ENCODE assay signal across 22 cellular contexts in genomic region chr21:45415943-45416611, GRCh38. TPM values are rescaled to one million over a fixed set of nuclear protein-coding genes. Genes with fewer than 3 reads are reported as not detected.
DNase-seq lines count a peak whose midpoint lies in the region; ATAC-seq, FAIRE-seq and TF ChIP-seq lines count a peak whose summit lies in the region.
"Had no signal": no experiment of that assay in that cellular context is flagged by ENCODE, and none has a peak within 500 bp of the region (broad histone marks: within the 10 kb centered on the region; RNA-seq: fewer than 3 reads in every experiment).

No MANE protein-coding gene starts in this region.

- H2AK5ac ChIP-seq in neuronal stem cell (ENCODE audit: low read depth, low read length): peak overlapping the region; percentile 79

- no peak overlapping the region for H2BK120ac ChIP-seq in neuronal stem cell (ENCODE audit: low read depth, low read length)

- TF ChIP-seq EP300 in HepG2 (IDR thresholded peaks at IDR 0.05; ENCODE audit: low read depth in 2 of 2, low read length in 2 of 2) (no peak), HepG2 (CRISPR knock-in tag; IDR thresholded peaks at IDR 0.05; ENCODE audit: borderline replicate concordance) (no peak)

- CTCF ChIA-PET in HepG2 (lab: Yijun Ruan, JAX; ENCODE audit: low intra/inter-chr PET ratio, low total read pairs): no interaction called here

- H2BK15ac ChIP-seq in neuronal stem cell (ENCODE audit: low read length): peak overlapping the region; percentile 23

- H3K27me3 ChIP-seq in right lobe of liver (no peaks in the 10 kb centered on the region), HepG2 (ENCODE audit: control insufficient read depth in 1 of 2, insufficient read depth in 2 of 2, low read length in 2 of 2) (no peaks in the 10 kb centered on the region), neuronal stem cell (ENCODE audit: control insufficient read depth in 3 of 3, insufficient read depth in 3 of 3, low read depth in 1 of 3, low read length in 3 of 3) (peaks cover 0 to 54% (median 0%) of the 10 kb centered on the region in 3 experiments)
- H3K27me3 ChIP-seq: breast epithelium, Peyer's patch, transverse colon had no signal

- no peak for FAIRE-seq in HepG2 (lab: Jason Lieb, UNC)
- FAIRE-seq: endometrium had no signal

- no peak overlapping the region for H3K23ac ChIP-seq in neuronal stem cell (ENCODE audit: low read depth, low read length, poor library complexity)

- TF ChIP-seq CTCF in right lobe of liver (IDR thresholded peaks at IDR 0.05) (no peak), HepG2 (CRISPR knock-in tag; IDR thresholded peaks at IDR 0.05) (no peak)

- DNase-seq in right lobe of liver: peak in 2 of 3 donors; percentile 17 to 31
- DNase-seq in HepG2 (ENCODE audit: low spot score): no peak
- DNase-seq in left ventricle myocardium superior: peak; percentile 26
- DNase-seq in neuronal stem cell (ENCODE audit: low spot score): no peak
- no peak for DNase-seq in ecto neural progenitor cell (ENCODE audit: low spot score)
- DNase-seq in NCI-H2029 treated with DMSO at 0.1 percent for 48 hours (lab: John Stamatoyannopoulos, UW): no peak
- DNase-seq: 8988T; activated naive CD4-positive, alpha-beta T cell; activated T-cell treated with anti-CD3 and anti-CD28 coated beads, Interleukin-2, amount 50 U/mL, for 1 hour; CD4-positive, CD25-positive, alpha-beta regulatory T cell; cortex of kidney; GM23248; KG1; naive thymus-derived CD4-positive, alpha-beta T cell; NCI-H2171; NCI-H524; Peyer's patch; transverse colon had no signal

- H3K9me3 ChIP-seq in right lobe of liver (no peaks in the 10 kb centered on the region), HepG2 (ENCODE audit: low read length) (no peaks in the 10 kb centered on the region), neuronal stem cell (replicated peaks in 1 of 2; ENCODE audit: control insufficient read depth in 2 of 2, insufficient read depth in 1 of 2, low read depth in 1 of 2, low read length in 2 of 2) (peaks cover 0 to 2% of the 10 kb centered on the region in 2 donors)
- H3K9me3 ChIP-seq: breast epithelium, Peyer's patch, transverse colon had no signal

- H4K91ac ChIP-seq in neuronal stem cell (ENCODE audit: low read depth, low read length, poor library complexity): no peak overlapping the region

- H3K9ac ChIP-seq in HepG2 (ENCODE audit: insufficient read depth, low read depth, low read length) (no peak overlapping the region), neuronal stem cell (ENCODE audit: low read depth, low read length, poor library complexity) (no peak overlapping the region)
- H3K9ac ChIP-seq: GM23248 had no signal

- H3K14ac ChIP-seq in neuronal stem cell (ENCODE audit: low read length): peak overlapping the region; percentile 56

- no peak overlapping the region for H3K4me2 ChIP-seq in HepG2 (ENCODE audit: low read depth, low read length)
- H3K4me2 ChIP-seq in neuronal stem cell (ENCODE audit: insufficient read depth, low read length, poor library complexity, severe bottlenecking): no peak overlapping the region

- peaks cover 0 to 3% (median 1%) of the 10 kb centered on the region in 4 donors for H3K4me1 ChIP-seq in right lobe of liver
- H3K4me1 ChIP-seq in HepG2 (ENCODE audit: insufficient read depth, low read length): peaks cover 59% of the 10 kb centered on the region
- peaks cover 18 to 28% of the 10 kb centered on the region in 2 donors for H3K4me1 ChIP-seq in neuronal stem cell (ENCODE audit: control insufficient read depth in 2 of 2, insufficient read depth in 1 of 2, low read depth in 1 of 2, low read length in 2 of 2)

- peaks cover 95% of the 10 kb centered on the region for H3K79me2 ChIP-seq in HepG2 (ENCODE audit: insufficient read depth, low read length)

- in situ Hi-C loops in HepG2 (cut with HindIII; ENCODE audit: extremely low pct_ligation_motif_present, low pct_unique_long_range_greater_than_20kb): no loop called here

- BruUV-seq in HepG2 (replicated peaks; lab: Mats Ljungman, UMichigan): no TSS peak

- H3K18ac ChIP-seq in neuronal stem cell (ENCODE audit: low read length): peak overlapping the region; percentile 38

- no peak for ATAC-seq in right lobe of liver
- ATAC-seq in HepG2: no peak
- ATAC-seq in left ventricle myocardium superior: no peak
- no peak for ATAC-seq in GM19023 (IDR thresholded peaks at IDR 0.05; ENCODE audit: unreplicated experiment)
- no peak for ATAC-seq in HG03521 (IDR thresholded peaks at IDR 0.05; ENCODE audit: unreplicated experiment)
- ATAC-seq: naive thymus-derived CD4-positive, alpha-beta T cell had no signal

- no peak overlapping the region for H4K8ac ChIP-seq in neuronal stem cell (ENCODE audit: low read depth, low read length)

- intact Hi-C loops in right lobe of liver (cut with DNase I): no loop called here
- intact Hi-C loops in HepG2 (cut with micrococcal nuclease; ENCODE audit: unreplicated experiment): no loop called here
- intact Hi-C loops in left ventricle myocardium superior (cut with micrococcal nuclease): no loop called here

- POLR2A ChIA-PET in HepG2 (lab: Yijun Ruan, JAX): interaction anchor here (1.4 kb wide), 1 partner anchor 12 kb away, joined by 3 read pairs; no protein-coding TSS in a partner anchor

- no peak for TF ChIP-seq RAD21 in HepG2 (CRISPR knock-in tag; IDR thresholded peaks at IDR 0.05)

- H3K79me1 ChIP-seq in neuronal stem cell (ENCODE audit: low read depth, low read length): peaks cover 24% of the 10 kb centered on the region

- H2AFZ ChIP-seq in HepG2 (ENCODE audit: low read length) (no peak overlapping the region), neuronal stem cell (ENCODE audit: low read length) (no peak overlapping the region)
- H2AFZ ChIP-seq: GM23248 had no signal

- no peak overlapping the region for H3K4ac ChIP-seq in neuronal stem cell (ENCODE audit: low read length)

- peaks cover 51% of the 10 kb centered on the region; the same call in 1 of the 2 replicates for H4K20me1 ChIP-seq in HepG2 (ENCODE audit: insufficient read depth, low read length)

- H3K36me3 ChIP-seq in right lobe of liver (no peaks in the 10 kb centered on the region), HepG2 (replicated peaks in 1 of 2; ENCODE audit: control insufficient read depth in 1 of 2, insufficient read depth in 2 of 2, low read length in 2 of 2) (peaks cover 1 to 13% of the 10 kb centered on the region in 2 experiments; a peak in 4 of 5 replicates), neuronal stem cell (replicated peaks in 1 of 2; ENCODE audit: control insufficient read depth in 2 of 2, insufficient read depth in 2 of 2, low read length in 2 of 2) (peaks cover 0 to 2% of the 10 kb centered on the region in 2 donors)
- H3K36me3 ChIP-seq: breast epithelium, Peyer's patch, transverse colon had no signal

- H2BK5ac ChIP-seq in neuronal stem cell (ENCODE audit: low read length): peak overlapping the region; percentile 60

- H3K27ac ChIP-seq in right lobe of liver: no peak overlapping the region
- no peak overlapping the region for H3K27ac ChIP-seq in HepG2 (ENCODE audit: extremely low read length, insufficient read depth, low read length)
- H3K27ac ChIP-seq in neuronal stem cell (replicated peaks; ENCODE audit: low read length): no peak overlapping the region
- H3K27ac ChIP-seq: breast epithelium, GM23248, Peyer's patch, transverse colon had no signal

- H2BK12ac ChIP-seq in neuronal stem cell (ENCODE audit: low read length): no peak overlapping the region

- WGBS in right lobe of liver (ENCODE audit: insufficient coverage, low coverage, low lambda C conversion rate, missing lambda C conversion rate): 79% methylated on average over 6 of the region's 25 CpGs
- 93% methylated on average over 10 of the region's 25 CpGs for WGBS in HepG2 (ENCODE audit: low lambda C conversion rate)
- no CpG with 5 or more reads among the region's 25 CpGs for WGBS in neuronal stem cell (ENCODE audit: extremely low coverage in 2 of 2, insufficient read length in 2 of 2, insufficient replicate concordance in 1 of 2), 2 donors

- H3K4me3 ChIP-seq in right lobe of liver (no peak overlapping the region), HepG2 (replicated peaks in 1 of 3; ENCODE audit: insufficient read depth in 1 of 3, low read depth in 2 of 3, low read length in 3 of 3) (no peak overlapping the region), neuronal stem cell (ENCODE audit: low read length in 2 of 2) (no peak overlapping the region)
- H3K4me3 ChIP-seq: breast epithelium, GM23248, Peyer's patch, transverse colon had no signal

- TF ChIP-seq POLR2A in right lobe of liver (IDR thresholded peaks at IDR 0.05) (no peak), HepG2 (IDR thresholded peaks at IDR 0.05; ENCODE audit: insufficient read depth in 1 of 2, low read depth in 2 of 2, low read length in 2 of 2) (no peak)

RNA-seq across cellular contexts. Expression of gene COL18A1, which starts 11.1 kb away (rescaled TPM):
- total RNA-seq in right lobe of liver: 100 to 1,000 TPM; 261 to 487 (median 297) TPM
- 21.2 and 102 TPM in 2 replicates for total RNA-seq in HepG2 (2016; rRNA removed; fragmentation: Illumina TruSeq; extraction: Trizol)
- total RNA-seq in HepG2 (2016; cell fraction: cytosol; rRNA removed; fragmentation: Illumina TruSeq; extraction: Trizol; ENCODE audit: low read depth): 5.5 and 5.6 TPM in 2 replicates
- 18.4 and 106 TPM in 2 replicates for total RNA-seq in HepG2 (2016; cell fraction: insoluble cytoplasmic fraction; rRNA removed; fragmentation: Illumina TruSeq; extraction: Trizol)
- 10.8 and 11.6 TPM in 2 replicates for total RNA-seq in HepG2 (2016; cell fraction: membrane; rRNA removed; fragmentation: Illumina TruSeq; extraction: Trizol)
- 122 and 150 TPM in 2 replicates for total RNA-seq in HepG2 (2016; cell fraction: nucleus; rRNA removed; fragmentation: Illumina TruSeq; extraction: Trizol)
- polyA plus RNA-seq in HepG2 (2011; rRNA removed): 79.0 and 128 TPM in 2 replicates
- 51.6 and 89.8 TPM in 2 replicates for polyA plus RNA-seq in HepG2 (2011; cell fraction: cytosol; rRNA removed)
- polyA plus RNA-seq in HepG2 (2011; cell fraction: nucleus; rRNA removed): 1,622 and 2,194 TPM in 2 replicates
- polyA plus RNA-seq in HepG2 (2012): 59.0 and 129 TPM in 2 replicates
- polyA plus RNA-seq in HepG2 (2016; cell fraction: cytosol; fragmentation: Illumina TruSeq; extraction: Trizol; ENCODE audit: low read depth): 4.3 and 4.4 TPM in 2 replicates
- polyA plus RNA-seq in HepG2 (2016; cell fraction: insoluble cytoplasmic fraction; fragmentation: Illumina TruSeq; extraction: Trizol; ENCODE audit: low read depth): 20.7 and 26.9 TPM in 2 replicates
- 5.0 and 6.2 TPM in 2 replicates for polyA plus RNA-seq in HepG2 (2016; cell fraction: membrane; fragmentation: Illumina TruSeq; extraction: Trizol; ENCODE audit: low read depth)
- polyA plus RNA-seq in HepG2 (2016; cell fraction: nucleus; fragmentation: Illumina TruSeq; extraction: Trizol; ENCODE audit: insufficient read depth, low read depth): 308 and 331 TPM in 2 replicates
- 0.09 and 44.3 TPM in 2 replicates for polyA minus RNA-seq in HepG2 (2011; rRNA and poly(A)+ RNA removed; ENCODE audit: low replicate concordance)
- polyA minus RNA-seq in HepG2 (2011; cell fraction: cytosol; rRNA and poly(A)+ RNA removed): 36.9 and 37.7 TPM in 2 replicates
- polyA minus RNA-seq in HepG2 (2011; cell fraction: nucleus; rRNA and poly(A)+ RNA removed): 46.7 and 51.1 TPM in 2 replicates
- total RNA-seq in left ventricle myocardium superior: 52.4 TPM
- 42.5 TPM for polyA plus RNA-seq in neuronal stem cell (2013, experiment 1 of 2)
- 42.1 TPM for polyA plus RNA-seq in neuronal stem cell (2013, experiment 2 of 2)

Comparison
In these comparisons a context has a peak if more than half of its experiments do, and no peak if none do; other contexts are left out.
1. DNase-seq: peak in right lobe of liver (2 of 3) and left ventricle myocardium superior (single experiment); none in HepG2 (single experiment), neuronal stem cell (single experiment), ecto neural progenitor cell (single experiment) and NCI-H2029 treated with DMSO at 0.1 percent for 48 hours (single experiment).